ENCODE assay signal across 1 cellular context in the genomic region with DNA sequence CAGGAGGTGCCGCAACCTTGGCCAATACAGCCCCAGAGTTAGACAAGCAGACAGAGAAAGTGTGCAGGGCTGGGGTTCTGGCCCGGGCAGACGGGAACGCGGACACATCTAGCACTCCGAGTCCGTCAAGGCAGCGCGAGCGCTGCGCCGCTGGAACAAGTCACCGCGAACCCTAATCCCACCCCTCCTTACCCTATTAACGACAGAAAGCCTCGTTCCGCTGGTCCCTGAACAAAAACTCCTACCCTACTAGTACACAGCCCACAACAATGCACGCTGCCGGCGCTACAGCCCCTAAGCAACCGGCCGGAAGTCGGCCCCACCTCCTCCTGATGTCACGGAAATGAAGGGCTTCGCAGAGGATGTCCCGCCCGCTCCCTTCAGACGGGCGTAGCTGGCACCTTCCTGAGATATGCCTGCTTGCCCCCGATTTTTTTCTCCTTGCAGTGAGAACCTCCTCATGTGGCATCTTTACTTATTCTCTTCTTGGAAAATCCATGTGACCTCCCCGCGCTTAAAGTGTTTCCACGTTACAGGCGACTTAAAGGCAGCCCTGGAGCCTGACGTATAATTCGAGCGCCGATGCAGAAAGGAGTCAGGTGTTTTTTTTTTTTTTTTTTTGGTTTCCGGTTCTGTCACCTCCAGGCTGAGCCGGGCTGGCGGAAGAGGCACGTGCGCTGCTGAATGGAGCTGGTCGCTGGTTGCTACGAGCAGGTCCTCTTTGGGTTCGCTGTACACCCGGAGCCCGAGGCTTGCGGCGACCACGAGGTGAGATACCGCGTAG.
TF ChIP-seq lines count a peak whose summit lies in the region.

A gene (minus strand): TSS at position 315 of the 784 bp plus-strand sequence. CDS start 7,066 bp downstream, outside the sequence.
A gene with protein sequence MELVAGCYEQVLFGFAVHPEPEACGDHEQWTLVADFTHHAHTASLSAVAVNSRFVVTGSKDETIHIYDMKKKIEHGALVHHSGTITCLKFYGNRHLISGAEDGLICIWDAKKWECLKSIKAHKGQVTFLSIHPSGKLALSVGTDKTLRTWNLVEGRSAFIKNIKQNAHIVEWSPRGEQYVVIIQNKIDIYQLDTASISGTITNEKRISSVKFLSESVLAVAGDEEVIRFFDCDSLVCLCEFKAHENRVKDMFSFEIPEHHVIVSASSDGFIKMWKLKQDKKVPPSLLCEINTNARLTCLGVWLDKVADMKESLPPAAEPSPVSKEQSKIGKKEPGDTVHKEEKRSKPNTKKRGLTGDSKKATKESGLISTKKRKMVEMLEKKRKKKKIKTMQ (plus strand): TSS at position 671 of the 784 bp plus-strand sequence. CDS start 14 bp downstream, at position 685.

TF ChIP-seq in GM23338, 12 proteins besides CTCF, POLR2A, EP300 and RAD21:
- TF ChIP-seq, protein P1, sequence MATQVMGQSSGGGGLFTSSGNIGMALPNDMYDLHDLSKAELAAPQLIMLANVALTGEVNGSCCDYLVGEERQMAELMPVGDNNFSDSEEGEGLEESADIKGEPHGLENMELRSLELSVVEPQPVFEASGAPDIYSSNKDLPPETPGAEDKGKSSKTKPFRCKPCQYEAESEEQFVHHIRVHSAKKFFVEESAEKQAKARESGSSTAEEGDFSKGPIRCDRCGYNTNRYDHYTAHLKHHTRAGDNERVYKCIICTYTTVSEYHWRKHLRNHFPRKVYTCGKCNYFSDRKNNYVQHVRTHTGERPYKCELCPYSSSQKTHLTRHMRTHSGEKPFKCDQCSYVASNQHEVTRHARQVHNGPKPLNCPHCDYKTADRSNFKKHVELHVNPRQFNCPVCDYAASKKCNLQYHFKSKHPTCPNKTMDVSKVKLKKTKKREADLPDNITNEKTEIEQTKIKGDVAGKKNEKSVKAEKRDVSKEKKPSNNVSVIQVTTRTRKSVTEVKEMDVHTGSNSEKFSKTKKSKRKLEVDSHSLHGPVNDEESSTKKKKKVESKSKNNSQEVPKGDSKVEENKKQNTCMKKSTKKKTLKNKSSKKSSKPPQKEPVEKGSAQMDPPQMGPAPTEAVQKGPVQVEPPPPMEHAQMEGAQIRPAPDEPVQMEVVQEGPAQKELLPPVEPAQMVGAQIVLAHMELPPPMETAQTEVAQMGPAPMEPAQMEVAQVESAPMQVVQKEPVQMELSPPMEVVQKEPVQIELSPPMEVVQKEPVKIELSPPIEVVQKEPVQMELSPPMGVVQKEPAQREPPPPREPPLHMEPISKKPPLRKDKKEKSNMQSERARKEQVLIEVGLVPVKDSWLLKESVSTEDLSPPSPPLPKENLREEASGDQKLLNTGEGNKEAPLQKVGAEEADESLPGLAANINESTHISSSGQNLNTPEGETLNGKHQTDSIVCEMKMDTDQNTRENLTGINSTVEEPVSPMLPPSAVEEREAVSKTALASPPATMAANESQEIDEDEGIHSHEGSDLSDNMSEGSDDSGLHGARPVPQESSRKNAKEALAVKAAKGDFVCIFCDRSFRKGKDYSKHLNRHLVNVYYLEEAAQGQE (IDR thresholded peaks at IDR 0.05; ENCODE audit: unreplicated experiment) = no peak
- TF ChIP-seq ZNF331 (CRISPR knock-in tag; IDR thresholded peaks at IDR 0.05; ENCODE audit: low read depth) = no peak
- TF ChIP-seq ZNF114 (CRISPR knock-in tag; IDR thresholded peaks at IDR 0.05) = no peak
- no peak for TF ChIP-seq EZH2phosphoT487 (IDR thresholded peaks at IDR 0.05; ENCODE audit: unreplicated experiment)
- no peak for TF ChIP-seq JUNB (IDR thresholded peaks at IDR 0.05; ENCODE audit: unreplicated experiment)
- TF ChIP-seq NANOG (IDR thresholded peaks at IDR 0.05; ENCODE audit: borderline replicate concordance) = no peak
- TF ChIP-seq, protein P2, sequence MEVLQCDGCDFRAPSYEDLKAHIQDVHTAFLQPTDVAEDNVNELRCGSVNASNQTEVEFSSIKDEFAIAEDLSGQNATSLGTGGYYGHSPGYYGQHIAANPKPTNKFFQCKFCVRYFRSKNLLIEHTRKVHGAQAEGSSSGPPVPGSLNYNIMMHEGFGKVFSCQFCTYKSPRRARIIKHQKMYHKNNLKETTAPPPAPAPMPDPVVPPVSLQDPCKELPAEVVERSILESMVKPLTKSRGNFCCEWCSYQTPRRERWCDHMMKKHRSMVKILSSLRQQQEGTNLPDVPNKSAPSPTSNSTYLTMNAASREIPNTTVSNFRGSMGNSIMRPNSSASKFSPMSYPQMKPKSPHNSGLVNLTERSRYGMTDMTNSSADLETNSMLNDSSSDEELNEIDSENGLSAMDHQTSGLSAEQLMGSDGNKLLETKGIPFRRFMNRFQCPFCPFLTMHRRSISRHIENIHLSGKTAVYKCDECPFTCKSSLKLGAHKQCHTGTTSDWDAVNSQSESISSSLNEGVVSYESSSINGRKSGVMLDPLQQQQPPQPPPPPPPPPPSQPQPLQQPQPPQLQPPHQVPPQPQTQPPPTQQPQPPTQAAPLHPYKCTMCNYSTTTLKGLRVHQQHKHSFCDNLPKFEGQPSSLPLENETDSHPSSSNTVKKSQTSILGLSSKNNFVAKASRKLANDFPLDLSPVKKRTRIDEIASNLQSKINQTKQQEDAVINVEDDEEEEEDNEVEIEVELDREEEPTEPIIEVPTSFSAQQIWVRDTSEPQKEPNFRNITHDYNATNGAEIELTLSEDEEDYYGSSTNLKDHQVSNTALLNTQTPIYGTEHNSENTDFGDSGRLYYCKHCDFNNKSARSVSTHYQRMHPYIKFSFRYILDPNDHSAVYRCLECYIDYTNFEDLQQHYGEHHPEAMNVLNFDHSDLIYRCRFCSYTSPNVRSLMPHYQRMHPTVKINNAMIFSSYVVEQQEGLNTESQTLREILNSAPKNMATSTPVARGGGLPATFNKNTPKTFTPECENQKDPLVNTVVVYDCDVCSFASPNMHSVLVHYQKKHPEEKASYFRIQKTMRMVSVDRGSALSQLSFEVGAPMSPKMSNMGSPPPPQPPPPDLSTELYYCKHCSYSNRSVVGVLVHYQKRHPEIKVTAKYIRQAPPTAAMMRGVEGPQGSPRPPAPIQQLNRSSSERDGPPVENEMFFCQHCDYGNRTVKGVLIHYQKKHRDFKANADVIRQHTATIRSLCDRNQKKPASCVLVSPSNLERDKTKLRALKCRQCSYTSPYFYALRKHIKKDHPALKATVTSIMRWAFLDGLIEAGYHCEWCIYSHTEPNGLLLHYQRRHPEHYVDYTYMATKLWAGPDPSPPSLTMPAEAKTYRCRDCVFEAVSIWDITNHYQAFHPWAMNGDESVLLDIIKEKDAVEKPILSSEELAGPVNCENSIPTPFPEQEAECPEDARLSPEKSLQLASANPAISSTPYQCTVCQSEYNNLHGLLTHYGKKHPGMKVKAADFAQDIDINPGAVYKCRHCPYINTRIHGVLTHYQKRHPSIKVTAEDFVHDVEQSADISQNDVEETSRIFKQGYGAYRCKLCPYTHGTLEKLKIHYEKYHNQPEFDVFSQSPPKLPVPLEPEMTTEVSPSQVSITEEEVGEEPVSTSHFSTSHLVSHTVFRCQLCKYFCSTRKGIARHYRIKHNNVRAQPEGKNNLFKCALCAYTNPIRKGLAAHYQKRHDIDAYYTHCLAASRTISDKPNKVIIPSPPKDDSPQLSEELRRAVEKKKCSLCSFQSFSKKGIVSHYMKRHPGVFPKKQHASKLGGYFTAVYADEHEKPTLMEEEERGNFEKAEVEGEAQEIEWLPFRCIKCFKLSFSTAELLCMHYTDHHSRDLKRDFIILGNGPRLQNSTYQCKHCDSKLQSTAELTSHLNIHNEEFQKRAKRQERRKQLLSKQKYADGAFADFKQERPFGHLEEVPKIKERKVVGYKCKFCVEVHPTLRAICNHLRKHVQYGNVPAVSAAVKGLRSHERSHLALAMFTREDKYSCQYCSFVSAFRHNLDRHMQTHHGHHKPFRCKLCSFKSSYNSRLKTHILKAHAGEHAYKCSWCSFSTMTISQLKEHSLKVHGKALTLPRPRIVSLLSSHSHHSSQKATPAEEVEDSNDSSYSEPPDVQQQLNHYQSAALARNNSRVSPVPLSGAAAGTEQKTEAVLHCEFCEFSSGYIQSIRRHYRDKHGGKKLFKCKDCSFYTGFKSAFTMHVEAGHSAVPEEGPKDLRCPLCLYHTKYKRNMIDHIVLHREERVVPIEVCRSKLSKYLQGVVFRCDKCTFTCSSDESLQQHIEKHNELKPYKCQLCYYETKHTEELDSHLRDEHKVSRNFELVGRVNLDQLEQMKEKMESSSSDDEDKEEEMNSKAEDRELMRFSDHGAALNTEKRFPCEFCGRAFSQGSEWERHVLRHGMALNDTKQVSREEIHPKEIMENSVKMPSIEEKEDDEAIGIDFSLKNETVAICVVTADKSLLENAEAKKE (CRISPR knock-in tag; IDR thresholded peaks at IDR 0.05) = no peak
- TF ChIP-seq EZH2 (IDR thresholded peaks at IDR 0.05; ENCODE audit: low read depth, unreplicated experiment) = no peak
- TF ChIP-seq, protein P3, sequence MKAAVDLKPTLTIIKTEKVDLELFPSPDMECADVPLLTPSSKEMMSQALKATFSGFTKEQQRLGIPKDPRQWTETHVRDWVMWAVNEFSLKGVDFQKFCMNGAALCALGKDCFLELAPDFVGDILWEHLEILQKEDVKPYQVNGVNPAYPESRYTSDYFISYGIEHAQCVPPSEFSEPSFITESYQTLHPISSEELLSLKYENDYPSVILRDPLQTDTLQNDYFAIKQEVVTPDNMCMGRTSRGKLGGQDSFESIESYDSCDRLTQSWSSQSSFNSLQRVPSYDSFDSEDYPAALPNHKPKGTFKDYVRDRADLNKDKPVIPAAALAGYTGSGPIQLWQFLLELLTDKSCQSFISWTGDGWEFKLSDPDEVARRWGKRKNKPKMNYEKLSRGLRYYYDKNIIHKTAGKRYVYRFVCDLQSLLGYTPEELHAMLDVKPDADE (IDR thresholded peaks at IDR 0.05) = peak; percentile 65
- TF ChIP-seq CREB1 (CRISPR knock-in tag; IDR thresholded peaks at IDR 0.05; ENCODE audit: low read depth) = peak; percentile 99
- no peak for TF ChIP-seq STAT1 (IDR thresholded peaks at IDR 0.05; ENCODE audit: unreplicated experiment)
- peak; percentile 89 for TF ChIP-seq POLR2AphosphoS5 (IDR thresholded peaks at IDR 0.05; ENCODE audit: low read depth)
